21 cellular contexts compared by ENCODE assay signal in the genomic region with DNA sequence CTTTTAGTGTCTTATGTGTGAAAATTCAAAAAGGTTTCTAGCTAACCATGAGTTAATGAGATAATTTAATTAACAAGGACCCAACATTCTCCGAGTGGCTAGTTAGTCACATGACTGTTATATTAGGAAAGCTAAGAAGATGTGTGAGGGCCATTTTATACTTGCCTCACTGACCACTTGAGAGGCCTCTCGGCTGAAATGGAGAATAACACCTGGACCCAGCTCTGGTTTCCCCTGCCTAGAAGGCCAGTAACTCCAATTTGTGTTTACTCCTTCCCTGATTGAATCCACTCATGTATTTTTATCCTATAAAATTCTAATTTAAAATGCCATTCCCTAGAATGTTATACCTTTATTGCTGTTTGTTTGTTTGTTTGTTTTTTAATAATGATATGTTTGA.
DNase-seq lines count a peak whose midpoint lies in the region; ATAC-seq and TF ChIP-seq lines count a peak whose summit lies in the region.
"Had no signal": no experiment of that assay in that cellular context is flagged by ENCODE, and none has a peak within 500 bp of the region (broad histone marks: within the 10 kb centered on the region; RNA-seq: fewer than 3 reads in every experiment).

No MANE protein-coding gene starts in this region.

- peaks cover 24% of the 10 kb centered on the region for H3K27me3 ChIP-seq in PC-3 (ENCODE audit: low read length)
- H3K27me3 ChIP-seq in thyroid gland, result no peaks in the 10 kb centered on the region
- H3K27me3 ChIP-seq: BLaER1, Peyer's patch had no signal

- intact Hi-C loops in PC-3 (cut with micrococcal nuclease) (loop anchor here (2.0 to 10.0 kb wide), 5 partner anchors 244 to 1146 kb away; a partner anchor contains a TSS), thyroid gland (cut with DNase I) (loop anchor here (10.0 kb wide), 1 partner anchor 1152 kb away; no protein-coding TSS in a partner anchor)

- TF ChIP-seq POLR2A in thyroid gland (IDR thresholded peaks at IDR 0.05), result no peak

- WGBS in thyroid gland, 2 donors, result 39 to 40% methylated on average over 2 of the region's 2 CpGs

- no TSS peak for BruUV-seq in PC-3 (replicated peaks; lab: Mats Ljungman, UMichigan)

- peaks cover 6% of the 10 kb centered on the region for H3K27me3 Mint-ChIP-seq in activated T-helper 17 cell treated with anti-CD3 and anti-CD28 coated beads, Interleukin-2, amount 50 U/mL, for 72 hours

- no peak overlapping the region for H3K9ac ChIP-seq in PC-3 (ENCODE audit: low read length)
- H3K9ac ChIP-seq: BLaER1, KMS-11 had no signal

- no peak overlapping the region for H3K4me3 ChIP-seq in PC-3 (ENCODE audit: low read length)
- H3K4me3 ChIP-seq in thyroid gland (replicated peaks in 1 of 3), result no peak overlapping the region
- H3K4me3 ChIP-seq: BLaER1, Peyer's patch, SK-N-MC had no signal

- POLR2A ChIA-PET in PC-3 (lab: Charles Lee; ENCODE audit: unreplicated experiment), result no interaction called here

- H3K36me3 ChIP-seq in PC-3 (ENCODE audit: low read depth, low read length) (no peaks in the 10 kb centered on the region), thyroid gland (no peaks in the 10 kb centered on the region)
- H3K36me3 ChIP-seq: BLaER1, Peyer's patch had no signal

- CTCF ChIA-PET in PC-3 (lab: Charles Lee), result no interaction called here

- no peak for TF ChIP-seq CTCF in PC-3 (conservative IDR thresholded peaks at IDR 0.05; ENCODE audit: low read depth, low read length)
- peak in 1 of 6 experiments; percentile 23 for TF ChIP-seq CTCF in thyroid gland (IDR thresholded peaks at IDR 0.05)

- H3K4me1 Mint-ChIP-seq in activated T-helper 17 cell treated with anti-CD3 and anti-CD28 coated beads, Interleukin-2, amount 50 U/mL, for 72 hours, result no peaks in the 10 kb centered on the region
- H3K4me1 Mint-ChIP-seq: CD4-positive, CD25-positive, alpha-beta regulatory T cell had no signal

- H3K9me2 ChIP-seq in PC-3 (replicated peaks; ENCODE audit: low read length), result no peaks in the 10 kb centered on the region

- ATAC-seq in PC-3, result no peak
- no peak for ATAC-seq in HG02973 (IDR thresholded peaks at IDR 0.05; ENCODE audit: unreplicated experiment)
- ATAC-seq in activated T-helper 17 cell treated with anti-CD3 and anti-CD28 coated beads, Interleukin-2, amount 50 U/mL, for 72 hours (replicated peaks), result no peak

- H3K4me1 ChIP-seq in PC-3 (ENCODE audit: insufficient read depth, low read length) (peaks cover 5% of the 10 kb centered on the region), thyroid gland (peaks cover 8 to 14% of the 10 kb centered on the region in 2 donors)
- H3K4me1 ChIP-seq: BLaER1, Peyer's patch had no signal

- H3K27ac ChIP-seq in PC-3 (ENCODE audit: low read length) (no peak overlapping the region), thyroid gland (peak overlapping the region in 2 of 3 donors; percentile 8 to 53)
- H3K27ac ChIP-seq: BLaER1, KMS-11, Peyer's patch, SK-N-MC had no signal

- H4K20me1 ChIP-seq in PC-3 (ENCODE audit: low read length), result no peaks in the 10 kb centered on the region
- H4K20me1 ChIP-seq: BLaER1 had no signal

- no peaks in the 10 kb centered on the region for H3K9me3 Mint-ChIP-seq in activated T-helper 17 cell treated with anti-CD3 and anti-CD28 coated beads, Interleukin-2, amount 50 U/mL, for 72 hours

- H3K27ac Mint-ChIP-seq in activated T-helper 17 cell treated with anti-CD3 and anti-CD28 coated beads, Interleukin-2, amount 50 U/mL, for 72 hours, result no peak overlapping the region
- H3K27ac Mint-ChIP-seq: CD4-positive, CD25-positive, alpha-beta regulatory T cell had no signal

- H3F3A ChIP-seq in PC-3 (ENCODE audit: low read length, unreplicated experiment), result no peaks in the 10 kb centered on the region

- no peaks in the 10 kb centered on the region for H3K9me3 ChIP-seq in PC-3 (ENCODE audit: low read length)
- no peaks in the 10 kb centered on the region for H3K9me3 ChIP-seq in thyroid gland
- H3K9me3 ChIP-seq: BLaER1, Peyer's patch had no signal

- H3K4me2 ChIP-seq in PC-3 (ENCODE audit: low read length), result no peak overlapping the region
- H3K4me2 ChIP-seq: BLaER1, KMS-11 had no signal

- H3K36me3 Mint-ChIP-seq in activated T-helper 17 cell treated with anti-CD3 and anti-CD28 coated beads, Interleukin-2, amount 50 U/mL, for 72 hours (ENCODE audit: low read depth), result no peaks in the 10 kb centered on the region
- H3K36me3 Mint-ChIP-seq: CD4-positive, CD25-positive, alpha-beta regulatory T cell had no signal

- H3K79me2 ChIP-seq in PC-3 (ENCODE audit: low read length), result no peaks in the 10 kb centered on the region

- H2AFZ ChIP-seq in PC-3 (ENCODE audit: low read length), result peak overlapping the region; percentile 84; the same call in 1 of the 2 replicates

- H3K4me3 Mint-ChIP-seq in activated T-helper 17 cell treated with anti-CD3 and anti-CD28 coated beads, Interleukin-2, amount 50 U/mL, for 72 hours, result no peak overlapping the region
- H3K4me3 Mint-ChIP-seq: CD4-positive, CD25-positive, alpha-beta regulatory T cell had no signal

- peak; percentile 4 for DNase-seq in NCI-H2196 treated with DMSO at 0.1 percent for 48 hours (lab: John Stamatoyannopoulos, UW; ENCODE audit: unreplicated experiment)
- DNase-seq in NCI-H2196 (lab: John Stamatoyannopoulos, UW; ENCODE audit: unreplicated experiment), result no peak
- peak; percentile 39 for DNase-seq in NCI-H510A (lab: John Stamatoyannopoulos, UW)
- DNase-seq in PC-3, result no peak
- DNase-seq in thyroid gland, result peak; percentile 60 to 63
- DNase-seq in activated CD8-positive, alpha-beta memory T cell treated with anti-CD3 and anti-CD28 coated beads, Interleukin-2, amount 50 U/mL, for 48 hours, result no peak
- DNase-seq: CD4-positive, CD25-positive, alpha-beta regulatory T cell; GF-D8; MM.1S; NCI-H1436 treated with DMSO at 0.1 percent for 48 hours; NCI-H1930; NCI-H226; NCI-H524 treated with DMSO at 0.1 percent for 48 hours; NCI-H82; Peyer's patch; SIG-M5 had no signal

Comparison
In these comparisons a context has a peak if more than half of its experiments do, and no peak if none do; other contexts are left out.
1. DNase-seq: peak in NCI-H2196 treated with DMSO at 0.1 percent for 48 hours (single experiment), NCI-H510A (single experiment) and thyroid gland (2 of 2); none in NCI-H2196 (single experiment), PC-3 (single experiment) and activated CD8-positive, alpha-beta memory T cell treated with anti-CD3 and anti-CD28 coated beads, Interleukin-2, amount 50 U/mL, for 48 hours (single experiment).